Comparison of ENCODE assay signal across 12 cellular contexts in genomic region chr18:36075862-36076587, GRCh38.
DNase-seq lines count a peak whose midpoint lies in the region; ATAC-seq and TF ChIP-seq lines count a peak whose summit lies in the region.
"Had no signal": no experiment of that assay in that cellular context is flagged by ENCODE, and none has a peak within 500 bp of the region (broad histone marks: within the 10 kb centered on the region; RNA-seq: fewer than 3 reads in every experiment).

No MANE protein-coding gene starts in this region.

- H3K27me3 ChIP-seq in neutrophil (peaks cover 11% of the 10 kb centered on the region), tibial artery (peaks cover 0 to 8% of the 10 kb centered on the region in 2 donors)

- H3K36me3 ChIP-seq in neutrophil, result no peaks in the 10 kb centered on the region
- no peaks in the 10 kb centered on the region for H3K36me3 ChIP-seq in tibial artery
- H3K36me3 ChIP-seq: esophagus muscularis mucosa had no signal

- H3K27ac ChIP-seq in neutrophil (peak overlapping the region; percentile 94), tibial artery (no peak overlapping the region)
- H3K27ac ChIP-seq: esophagus muscularis mucosa had no signal

- H3K4me1 ChIP-seq in neutrophil (ENCODE audit: control insufficient read depth in 1 of 2, insufficient read depth in 1 of 2, low read depth in 1 of 2, low read length in 1 of 2), result peaks cover 18 to 23% of the 10 kb centered on the region in 2 experiments
- no peaks in the 10 kb centered on the region for H3K4me1 ChIP-seq in tibial artery
- H3K4me1 ChIP-seq: esophagus muscularis mucosa had no signal

- no peaks in the 10 kb centered on the region for H3K9me3 ChIP-seq in neutrophil
- H3K9me3 ChIP-seq in tibial artery, result no peaks in the 10 kb centered on the region

- intact Hi-C loops in tibial artery (cut with DNase I; ENCODE audit: low total_unique reads), result no loop called here

- DNase-seq in HuH-7.5 (ENCODE audit: low spot score) (peak; percentile 32), amniotic stem cell (lab: John Stamatoyannopoulos, UW) (peak; percentile 31), tibial artery (no peak), superior temporal gyrus (ENCODE audit: extremely low spot score) (no peak), HK-2 (ENCODE audit: unreplicated experiment) (no peak), GM20000 (ENCODE audit: low spot score) (no peak)
- DNase-seq: activated CD8-positive, alpha-beta T cell treated with anti-CD3 and anti-CD28 coated beads, Interleukin-2, amount 10 ng/mL, durations not matched to agents 7 days and 5 days; MM.1S; stimulated activated naive CD4-positive, alpha-beta T cell had no signal

- peak; percentile 79 for ATAC-seq in GM18502 (IDR thresholded peaks at IDR 0.05; ENCODE audit: poor library complexity, unreplicated experiment)
- ATAC-seq: activated CD8-positive, alpha-beta T cell treated with anti-CD3 and anti-CD28 coated beads, Interleukin-2, amount 10 ng/mL, durations not matched to agents 7 days and 5 days had no signal

- TF ChIP-seq CTCF in neutrophil (IDR thresholded peaks at IDR 0.05) (peak; percentile 27), tibial artery (IDR thresholded peaks at IDR 0.05) (no peak), GM20000 (IDR thresholded peaks at IDR 0.05; ENCODE audit: extremely low read depth, missing control alignments) (no peak)

- H3K4me3 ChIP-seq in neutrophil (ENCODE audit: low read depth in 1 of 2, low read length in 1 of 2) (peak overlapping the region; percentile 17 to 49), tibial artery (no peak overlapping the region)
- H3K4me3 ChIP-seq: esophagus muscularis mucosa had no signal

Comparison
In these comparisons a context has a peak if more than half of its experiments do, and no peak if none do; other contexts are left out.
1. DNase-seq: peak in HuH-7.5 (single experiment) and amniotic stem cell (single experiment); none in tibial artery (0 of 2), superior temporal gyrus (single experiment), HK-2 (single experiment) and GM20000 (single experiment).
2. H3K4me3 ChIP-seq: peak in neutrophil (2 of 2); none in tibial artery (0 of 2).